Comparison of ENCODE assay signal across 1 cellular context in the genomic region with DNA sequence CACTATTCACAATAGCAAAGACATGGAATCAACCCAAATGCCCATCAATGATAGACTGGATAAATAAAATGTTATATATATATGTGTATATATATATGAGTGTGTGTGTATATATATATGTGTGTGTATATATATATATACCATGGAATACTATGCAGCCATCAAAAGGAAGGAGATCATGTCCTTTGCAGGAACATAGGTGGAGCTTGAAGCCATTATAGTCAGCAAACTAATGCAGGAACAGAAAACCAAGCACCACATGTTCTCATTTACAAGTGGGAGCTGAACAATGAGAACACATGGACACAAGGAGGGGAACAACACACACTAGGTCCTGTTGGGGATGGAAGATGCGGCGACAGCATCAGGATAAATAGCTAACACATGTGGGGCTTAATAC. TPM values are rescaled to one million over a fixed set of nuclear protein-coding genes. Genes with fewer than 3 reads are reported as not detected.
"Had no signal": no experiment of that assay in that cellular context is flagged by ENCODE, and none has a peak within 500 bp of the region (broad histone marks: within the 10 kb centered on the region; RNA-seq: fewer than 3 reads in every experiment).

No MANE protein-coding gene starts in this region.

RNA-seq across cellular contexts. Expression of gene PRTFDC1, which starts 32.2 kb away (rescaled TPM):
- total RNA-seq: activated B cell treated with CpG ODN at 0.5 μM for 24 hours had no signal
